Comparison of ENCODE assay signal across 8 cellular contexts in genomic region chr1:16513412-16514106, GRCh38. TPM values are rescaled to one million over a fixed set of nuclear protein-coding genes. Genes with fewer than 3 reads are reported as not detected.
DNase-seq lines count a peak whose midpoint lies in the region; ATAC-seq and TF ChIP-seq lines count a peak whose summit lies in the region.
"Not testable (repeated sequence)": the region's sequence is repeated elsewhere in the genome, so short reads cannot be mapped to it uniquely, and the experiment has no call there.

No MANE protein-coding gene starts in this region.

- not testable (repeated sequence) for H3K9me3 ChIP-seq in SK-N-SH, heart right ventricle

- H2AFZ ChIP-seq in SK-N-SH (ENCODE audit: low read depth), result not testable (repeated sequence)

- TF ChIP-seq CTCF in SK-N-SH (IDR thresholded peaks at IDR 0.05); heart right ventricle (IDR thresholded peaks at IDR 0.05): not testable (repeated sequence)

- peak overlapping the region; percentile 67 for H3K4me2 ChIP-seq in SK-N-SH

- intact Hi-C loops in heart right ventricle (cut with DNase I), result loop anchor here in 1 of 10 donors (10.0 kb wide), 1 partner anchor 101 kb away; the partner anchor contains the start of gene NBPF1

- DNase-seq in A172 (ENCODE audit: low spot score), result peak; percentile 79
- peak; percentile 30 for DNase-seq in NCI-H1436 treated with DMSO at 0.1 percent for 48 hours (lab: John Stamatoyannopoulos, UW)
- peak; percentile 61 for DNase-seq in SK-N-SH
- peak; percentile 72 for DNase-seq in activated naive CD8-positive, alpha-beta T cell treated with anti-CD3 and anti-CD28 coated beads, Interleukin-2, amount 10 ng/mL, durations not matched to agents 7 days and 5 days
- DNase-seq in heart right ventricle, result not testable (repeated sequence)
- peak; percentile 71 for DNase-seq in putamen (ENCODE audit: low spot score)

- H3K4me3 ChIP-seq in SK-N-SH (ENCODE audit: low read depth in 2 of 2, low read length in 1 of 2) (peak overlapping the region in 1 of 2 experiments; percentile 19; a peak in 2 of 4 replicates), heart right ventricle (peak overlapping the region in 6 of 10 donors; percentile 18 to 53 (median 21))

- H3K27me3 Mint-ChIP-seq in activated naive CD8-positive, alpha-beta T cell treated with anti-CD3 and anti-CD28 coated beads, Interleukin-2, amount 10 ng/mL, durations not matched to agents 7 days and 5 days, result peaks cover 15% of the 10 kb centered on the region

- H4K20me1 ChIP-seq in SK-N-SH (ENCODE audit: insufficient read depth), result not testable (repeated sequence)

- not testable (repeated sequence) for H3K36me3 ChIP-seq in SK-N-SH (replicated peaks in 1 of 2; ENCODE audit: control insufficient read depth in 1 of 2, insufficient read depth in 2 of 2, low read length in 1 of 2); heart right ventricle

- peak overlapping the region; percentile 42 to 85; a peak in 3 of 4 replicates for H3K27ac ChIP-seq in SK-N-SH (ENCODE audit: low read depth in 2 of 2, low read length in 1 of 2)
- H3K27ac ChIP-seq in heart right ventricle, result peak overlapping the region; percentile 4 to 97 (median 78)

- H3K9me3 Mint-ChIP-seq in activated naive CD8-positive, alpha-beta T cell treated with anti-CD3 and anti-CD28 coated beads, Interleukin-2, amount 10 ng/mL, durations not matched to agents 7 days and 5 days, result not testable (repeated sequence)

- H3K4me1 ChIP-seq in SK-N-SH (ENCODE audit: control insufficient read depth in 1 of 2, insufficient read depth in 2 of 2, low read depth in 1 of 2, low read length in 1 of 2); heart right ventricle: not testable (repeated sequence)

- POLR2A ChIA-PET in SK-N-SH (lab: Yijun Ruan, JAX), result interaction anchor here (0.7 to 1.1 kb wide), 5 partner anchors 93 to 401 kb away, joined by 3 to 7 read pairs (median 4); no protein-coding TSS in a partner anchor
- POLR2A ChIA-PET in activated naive CD8-positive, alpha-beta T cell treated with anti-CD3 and anti-CD28 coated beads, Interleukin-2, amount 10 ng/mL, durations not matched to agents 7 days and 5 days (lab: Charles Lee), result interaction anchor here (0.6 to 2.3 kb wide), 17 partner anchors 9 to 411 kb away, joined by 3 to 25 read pairs (median 4); partner anchors contain the start of gene NECAP2

- not testable (repeated sequence) for H3K9me2 ChIP-seq in SK-N-SH

- not testable (repeated sequence) for H3K27ac Mint-ChIP-seq in activated naive CD8-positive, alpha-beta T cell treated with anti-CD3 and anti-CD28 coated beads, Interleukin-2, amount 10 ng/mL, durations not matched to agents 7 days and 5 days

- not testable (repeated sequence) for H3K4me1 Mint-ChIP-seq in activated naive CD8-positive, alpha-beta T cell treated with anti-CD3 and anti-CD28 coated beads, Interleukin-2, amount 10 ng/mL, durations not matched to agents 7 days and 5 days

- not testable (repeated sequence) for H3F3A ChIP-seq in SK-N-SH (replicated peaks; ENCODE audit: insufficient read depth)

- not testable (repeated sequence) for H3K4me3 Mint-ChIP-seq in activated naive CD8-positive, alpha-beta T cell treated with anti-CD3 and anti-CD28 coated beads, Interleukin-2, amount 10 ng/mL, durations not matched to agents 7 days and 5 days

- not testable (repeated sequence) for H3K9ac ChIP-seq in SK-N-SH

- not testable (repeated sequence) for H3K36me3 Mint-ChIP-seq in activated naive CD8-positive, alpha-beta T cell treated with anti-CD3 and anti-CD28 coated beads, Interleukin-2, amount 10 ng/mL, durations not matched to agents 7 days and 5 days

- CTCF ChIA-PET in SK-N-SH (lab: Yijun Ruan, JAX), result not testable (repeated sequence)

- 15% methylated on average over 25 of the region's 26 CpGs for WGBS in SK-N-SH (ENCODE audit: low lambda C conversion rate)
- WGBS in heart right ventricle, 2 donors, result 8 to 9% methylated on average over 18 to 26 of the region's 26 CpGs

- not testable (repeated sequence) for TF ChIP-seq RAD21 in SK-N-SH (IDR thresholded peaks at IDR 0.05; ENCODE audit: low read length)

- peak in 1 of 2 experiments; percentile 47; a peak in 1 of 4 replicates for TF ChIP-seq EP300 in SK-N-SH (IDR thresholded peaks at IDR 0.05; ENCODE audit: borderline replicate concordance in 1 of 2, low read depth in 1 of 2, low read length in 1 of 2)

- not testable (repeated sequence) for H3K79me2 ChIP-seq in SK-N-SH (ENCODE audit: insufficient read depth)

- ATAC-seq in GM18511 (IDR thresholded peaks at IDR 0.05; ENCODE audit: unreplicated experiment) (peak; percentile 86), HG02938 (IDR thresholded peaks at IDR 0.05; ENCODE audit: unreplicated experiment) (peak; percentile 99), heart right ventricle (peak; percentile 96 to 100 (median 99))
- ATAC-seq in activated naive CD8-positive, alpha-beta T cell treated with anti-CD3 and anti-CD28 coated beads, Interleukin-2, amount 10 ng/mL, durations not matched to agents 7 days and 5 days (ENCODE audit: low read depth), result peak; percentile 100

- H3K27me3 ChIP-seq in SK-N-SH (ENCODE audit: insufficient read depth), result not testable (repeated sequence)
- peaks cover 0 to 18% (median 12%) of the 10 kb centered on the region in 7 donors for H3K27me3 ChIP-seq in heart right ventricle

TF ChIP-seq in SK-N-SH, 30 proteins besides CTCF, POLR2A, EP300 and RAD21:
- TF ChIP-seq SIN3A (IDR thresholded peaks at IDR 0.05; ENCODE audit: borderline replicate concordance, low read depth, low read length), result peak; percentile 98
- TF ChIP-seq POLR2AphosphoS5 (IDR thresholded peaks at IDR 0.05; ENCODE audit: low read depth, low read length), result peak; percentile 98
- TF ChIP-seq TEAD4 (IDR thresholded peaks at IDR 0.05; ENCODE audit: borderline replicate concordance, insufficient read depth), result peak; percentile 22; the same call in 1 of the 2 replicates
- TF ChIP-seq TAF1 (IDR thresholded peaks at IDR 0.05; ENCODE audit: borderline replicate concordance, low read depth, low read length), result peak; percentile 28; the same call in 1 of the 2 replicates
- TF ChIP-seq YY1 (IDR thresholded peaks at IDR 0.05; ENCODE audit: low read depth), result peak; percentile 65; the same call in 1 of the 2 replicates
- TF ChIP-seq CHD2 (IDR thresholded peaks at IDR 0.05; ENCODE audit: low read length, partially characterized antibody), result peak; percentile 60
- peak; percentile 25; the same call in 1 of the 2 replicates for TF ChIP-seq TCF12 (IDR thresholded peaks at IDR 0.05)
- peak; percentile 68 for TF ChIP-seq ZBTB33 (IDR thresholded peaks at IDR 0.05; ENCODE audit: borderline replicate concordance, low read depth)
- peak; percentile 20; the same call in 1 of the 2 replicates for TF ChIP-seq PBX3 (IDR thresholded peaks at IDR 0.05)
- TF ChIP-seq JUND (IDR thresholded peaks at IDR 0.05), result peak; percentile 46; the same call in 1 of the 2 replicates

RNA-seq across cellular contexts. Expression of gene RNU1-1, which starts 0.5 kb away (rescaled TPM):
- total RNA-seq in A172 (2014; rRNA removed; shearing (Covaris generic)), result under 0.01 and 255 TPM in 2 replicates
- not detected in 2 replicates for polyA plus RNA-seq in SK-N-SH (2012; rRNA removed)
- polyA plus RNA-seq in SK-N-SH (2012; cell fraction: cytosol; rRNA removed), result not detected in 2 replicates
- not detected in 2 replicates for polyA plus RNA-seq in SK-N-SH (2012; cell fraction: nucleus; rRNA removed)
- 1,000 to 10,000 TPM; 3,257 to 3,430 TPM for total RNA-seq in activated naive CD8-positive, alpha-beta T cell treated with anti-CD3 and anti-CD28 coated beads, Interleukin-2, amount 10 ng/mL, durations not matched to agents 7 days and 5 days
- 1,000 to 10,000 TPM in 8 of 10 donors, 100 to 1,000 TPM in 2; 635 to 5,242 (median 1,949) TPM for total RNA-seq in heart right ventricle
- not detected for polyA plus RNA-seq in heart right ventricle
